In genomic region chr5:58649716-58650115, GRCh38 we compare ENCODE assay signal across 13 cellular contexts.
DNase-seq lines count a peak whose midpoint lies in the region; ATAC-seq, FAIRE-seq and TF ChIP-seq lines count a peak whose summit lies in the region.
"Had no signal": no experiment of that assay in that cellular context is flagged by ENCODE, and none has a peak within 500 bp of the region (broad histone marks: within the 10 kb centered on the region; RNA-seq: fewer than 3 reads in every experiment).

No MANE protein-coding gene starts in this region.

- no peaks in the 10 kb centered on the region for H3K36me3 Mint-ChIP-seq in nephron progenitor cell (ENCODE audit: low read depth)
- H3K36me3 Mint-ChIP-seq: CD8-positive, alpha-beta memory T cell had no signal

- peak; percentile 79 for FAIRE-seq in islet of Langerhans (lab: Jason Lieb, UNC)
- FAIRE-seq: HepG2, HTR-8/SVneo had no signal

- ATAC-seq in SK-N-SH treated with all-trans-retinoic acid at 6 μM for 48 hours (no peak), GM18520 (IDR thresholded peaks at IDR 0.05; ENCODE audit: unreplicated experiment) (no peak)
- ATAC-seq: HepG2 had no signal

- peaks cover 8% of the 10 kb centered on the region for H3K27me3 Mint-ChIP-seq in nephron progenitor cell (ENCODE audit: low read depth, poor library complexity)
- H3K27me3 Mint-ChIP-seq: CD8-positive, alpha-beta memory T cell had no signal

- H3K27ac Mint-ChIP-seq in nephron progenitor cell: peak overlapping the region; percentile 89
- H3K27ac Mint-ChIP-seq: HFFc6 had no signal

- H3K4me1 Mint-ChIP-seq in nephron progenitor cell: peaks cover 13% of the 10 kb centered on the region
- H3K4me1 Mint-ChIP-seq: CD8-positive, alpha-beta memory T cell had no signal

- no peak overlapping the region for H3K4me3 Mint-ChIP-seq in nephron progenitor cell
- H3K4me3 Mint-ChIP-seq: CD8-positive, alpha-beta memory T cell; HFFc6 had no signal

- no peak for TF ChIP-seq CTCF in nephron progenitor cell (IDR thresholded peaks at IDR 0.05)

- DNase-seq in nephron progenitor cell: no peak
- DNase-seq in DMS79 treated with DMSO at 0.1 percent for 48 hours (lab: John Stamatoyannopoulos, UW): no peak
- DNase-seq in iPS-NIHi7 (ENCODE audit: extremely low spot score): no peak
- DNase-seq: Caco-2; CD8-positive, alpha-beta memory T cell; GF-D8; HCEC 1CT; HFFc6 had no signal

- H3K9me3 Mint-ChIP-seq in nephron progenitor cell: no peaks in the 10 kb centered on the region
- H3K9me3 Mint-ChIP-seq: HFFc6 had no signal

TF ChIP-seq in SK-N-SH treated with all-trans-retinoic acid at 6 μM for 48 hours, 23 proteins besides CTCF, POLR2A, EP300 and RAD21:
- TF ChIP-seq TSHZ2 (CRISPR knock-in tag; IDR thresholded peaks at IDR 0.05) (0 out of 2 replicates have a peak, but pooled peaks have one; percentile 45), TCF4 (CRISPR knock-in tag; IDR thresholded peaks at IDR 0.05; ENCODE audit: borderline replicate concordance) (peak; percentile 80), TOX (CRISPR knock-in tag; IDR thresholded peaks at IDR 0.05; ENCODE audit: borderline replicate concordance) (no peak), CSRNP3 (CRISPR knock-in tag; IDR thresholded peaks at IDR 0.05) (no peak)
